Comparison of ENCODE assay signal across 25 cellular contexts in genomic region chr2:206023183-206023582, GRCh38.
DNase-seq lines count a peak whose midpoint lies in the region; ATAC-seq and TF ChIP-seq lines count a peak whose summit lies in the region.
"Had no signal": no experiment of that assay in that cellular context is flagged by ENCODE, and none has a peak within 500 bp of the region (broad histone marks: within the 10 kb centered on the region; RNA-seq: fewer than 3 reads in every experiment).

No MANE protein-coding gene starts in this region.

- ATAC-seq in foreskin keratinocyte (no peak), GM19328 (IDR thresholded peaks at IDR 0.05; ENCODE audit: unreplicated experiment) (no peak), HG03159 (IDR thresholded peaks at IDR 0.05; ENCODE audit: unreplicated experiment) (no peak), GM18858 (IDR thresholded peaks at IDR 0.05; ENCODE audit: unreplicated experiment) (no peak)
- ATAC-seq: GM23338; left cardiac atrium; psoas muscle; stimulated activated memory B cell treated with anti-CD40 and anti-IgM and Interleukin-4, amounts not matched to agents 10 μg/mL and 1 μg/mL and 100 μg/mL, for 72 hours had no signal

- peak; percentile 30; the same call in 1 of the 2 replicates for TF ChIP-seq CTCF in AG04450 (IDR thresholded peaks at IDR 0.05; ENCODE audit: low read depth, low read length)
- peak; percentile 35 for TF ChIP-seq CTCF in VCaP (conservative IDR thresholded peaks at IDR 0.05)
- peak; percentile 23 for TF ChIP-seq CTCF in foreskin keratinocyte (conservative IDR thresholded peaks at IDR 0.05)

- H2AFZ ChIP-seq in Karpas-422 (ENCODE audit: low read length) = no peak overlapping the region
- H2AFZ ChIP-seq: GM23338, hepatocyte had no signal

- CTCF ChIA-PET in AG04450 (lab: Charles Lee) = no interaction called here

- H3K4me1 ChIP-seq in Karpas-422 (ENCODE audit: low read length) (no peaks in the 10 kb centered on the region), foreskin keratinocyte (no peaks in the 10 kb centered on the region)
- H3K4me1 ChIP-seq: Caco-2, psoas muscle, suprapubic skin had no signal

- no peaks in the 10 kb centered on the region for H3K9me3 ChIP-seq in AG04450 (ENCODE audit: control insufficient read depth, insufficient read depth, low read length)
- H3K9me3 ChIP-seq in Karpas-422 (ENCODE audit: low read length) = no peaks in the 10 kb centered on the region
- H3K9me3 ChIP-seq: Caco-2, psoas muscle, suprapubic skin had no signal

- H3K9me2 ChIP-seq in Karpas-422 (replicated peaks; ENCODE audit: insufficient read depth, low read length) = no peaks in the 10 kb centered on the region

- no peak for DNase-seq in AG04450 (ENCODE audit: low read depth, low spot score)
- peak; percentile 55 for DNase-seq in Karpas-422
- DNase-seq in foreskin keratinocyte = no peak
- DNase-seq in NCI-H1436 treated with DMSO at 0.1 percent for 48 hours (lab: John Stamatoyannopoulos, UW) = no peak
- DNase-seq: activated CD4-positive, alpha-beta T cell treated with anti-CD3 and anti-CD28 coated beads, Interleukin-2, amount 10 ng/mL, durations not matched to agents 24 days and 14 days; activated T-cell treated with anti-CD3 and anti-CD28 coated beads, Interleukin-2, amount 50 U/mL, for 48 hours; C1 segment of cervical spinal cord; Caco-2; cortex of kidney; left cardiac atrium; naive B cell; NCI-H1417 treated with DMSO at 0.1 percent for 48 hours; NCI-H446; NCI-H774; psoas muscle; RPMI8226; stimulated activated CD4-positive, alpha-beta T cell treated with anti-CD3 and anti-CD28 coated beads, Interleukin-4, amount 100 ng/mL, for 4 hours had no signal

- H3K36me3 ChIP-seq in Karpas-422 (ENCODE audit: insufficient read depth, low read length) = peaks cover 24% of the 10 kb centered on the region

- H4K20me1 ChIP-seq in Karpas-422 (ENCODE audit: insufficient read depth, low read depth, low read length) = no peaks in the 10 kb centered on the region

- H3K27me3 ChIP-seq in AG04450 (ENCODE audit: control insufficient read depth, insufficient read depth, low read length) (no peaks in the 10 kb centered on the region), Karpas-422 (ENCODE audit: low read length) (no peaks in the 10 kb centered on the region), foreskin keratinocyte (no peaks in the 10 kb centered on the region)
- H3K27me3 ChIP-seq: hepatocyte, suprapubic skin had no signal

- no peak overlapping the region for H3K4me2 ChIP-seq in Karpas-422 (ENCODE audit: low read depth, low read length, poor library complexity, severe bottlenecking)
- H3K4me2 ChIP-seq: GM23338, hepatocyte had no signal

- H3K79me2 ChIP-seq in Karpas-422 (ENCODE audit: low read length) = peaks cover 4% of the 10 kb centered on the region; the same call in 1 of the 2 replicates

- H3K4me3 ChIP-seq in AG04450 (ENCODE audit: low read depth, low read length) (no peak overlapping the region), Karpas-422 (ENCODE audit: low read length) (no peak overlapping the region)
- H3K4me3 ChIP-seq: GM23338, hepatocyte, psoas muscle, suprapubic skin had no signal

- H3K27ac ChIP-seq in AG04450 (ENCODE audit: low read depth, low read length) (no peak overlapping the region), Karpas-422 (ENCODE audit: low read length) (no peak overlapping the region), VCaP (no peak overlapping the region), foreskin keratinocyte (no peak overlapping the region)
- H3K27ac ChIP-seq: hepatocyte, psoas muscle, suprapubic skin had no signal

- POLR2A ChIA-PET in AG04450 (lab: Yijun Ruan, JAX) = no interaction called here

- H3K9ac ChIP-seq in Karpas-422 (ENCODE audit: low read length) = no peak overlapping the region
